Comparison of ENCODE assay signal across 8 cellular contexts in genomic region chr5:107313098-107313497, GRCh38.
"Had no signal": no experiment of that assay in that cellular context is flagged by ENCODE, and none has a peak within 500 bp of the region (broad histone marks: within the 10 kb centered on the region; RNA-seq: fewer than 3 reads in every experiment).

No MANE protein-coding gene starts in this region.

- H3K4me3 ChIP-seq: GM23248 had no signal

- H3K27ac Mint-ChIP-seq: IgD-negative memory B cell had no signal

- H3K4me3 Mint-ChIP-seq: IgD-negative memory B cell had no signal

- DNase-seq: GM23248, H7, HCEC 1CT, KBM-7 had no signal

- H3K4me2 ChIP-seq: KMS-11 had no signal

- H3K9ac ChIP-seq: GM23248, KMS-11 had no signal

- H3K36me3 Mint-ChIP-seq: IgD-negative memory B cell had no signal

- ATAC-seq: HepG2 had no signal

- H2AFZ ChIP-seq: GM23248 had no signal

- H3K27ac ChIP-seq: GM23248, HL-60, KMS-11 had no signal
